ENCODE assay signal across 1 cellular context in genomic region chr6:147132889-147133288, GRCh38.
A peak's percentile ranks its signal among the peaks of the same experiment; 100 is the strongest.
TF ChIP-seq lines count a peak whose summit lies in the region.

No MANE protein-coding gene starts in this region.

TF ChIP-seq in K562, 482 proteins besides CTCF, POLR2A, EP300 and RAD21 (continued from another document):
- peak; percentile 47; the same call in 1 of the 2 replicates for TF ChIP-seq MAFF (IDR thresholded peaks at IDR 0.05; ENCODE audit: low read length)
- TF ChIP-seq PTBP1 (IDR thresholded peaks at IDR 0.05; ENCODE audit: low read depth, low read length): no peak
- peak; percentile 87 for TF ChIP-seq HDAC2 (IDR thresholded peaks at IDR 0.05)
- TF ChIP-seq, protein P1, sequence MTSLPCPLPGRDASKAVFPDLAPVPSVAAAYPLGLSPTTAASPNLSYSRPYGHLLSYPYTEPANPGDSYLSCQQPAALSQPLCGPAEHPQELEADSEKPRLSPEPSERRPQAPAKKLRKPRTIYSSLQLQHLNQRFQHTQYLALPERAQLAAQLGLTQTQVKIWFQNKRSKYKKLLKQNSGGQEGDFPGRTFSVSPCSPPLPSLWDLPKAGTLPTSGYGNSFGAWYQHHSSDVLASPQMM (CRISPR knock-in tag; IDR thresholded peaks at IDR 0.05): no peak
- TF ChIP-seq, protein P2, sequence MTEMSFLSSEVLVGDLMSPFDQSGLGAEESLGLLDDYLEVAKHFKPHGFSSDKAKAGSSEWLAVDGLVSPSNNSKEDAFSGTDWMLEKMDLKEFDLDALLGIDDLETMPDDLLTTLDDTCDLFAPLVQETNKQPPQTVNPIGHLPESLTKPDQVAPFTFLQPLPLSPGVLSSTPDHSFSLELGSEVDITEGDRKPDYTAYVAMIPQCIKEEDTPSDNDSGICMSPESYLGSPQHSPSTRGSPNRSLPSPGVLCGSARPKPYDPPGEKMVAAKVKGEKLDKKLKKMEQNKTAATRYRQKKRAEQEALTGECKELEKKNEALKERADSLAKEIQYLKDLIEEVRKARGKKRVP (CRISPR knock-in tag; IDR thresholded peaks at IDR 0.05): peak; percentile 88
- peak; percentile 67 for TF ChIP-seq DMBX1 (CRISPR knock-in tag; IDR thresholded peaks at IDR 0.05; ENCODE audit: borderline replicate concordance)
- no peak for TF ChIP-seq CREB5 (CRISPR knock-in tag; IDR thresholded peaks at IDR 0.05)
- TF ChIP-seq CREB3 (tag; conservative IDR thresholded peaks at IDR 0.05; ENCODE audit: low read depth): peak; percentile 58; the same call in 1 of the 2 replicates
- no peak for TF ChIP-seq KDM4B (IDR thresholded peaks at IDR 0.05; ENCODE audit: borderline replicate concordance in 2 of 2, low read depth in 1 of 2)
- TF ChIP-seq ZNF780A (CRISPR knock-in tag; IDR thresholded peaks at IDR 0.05): no peak
